13 cellular contexts compared by ENCODE assay signal in genomic region chr7:47503283-47503682, GRCh38.
DNase-seq lines count a peak whose midpoint lies in the region; ATAC-seq and TF ChIP-seq lines count a peak whose summit lies in the region.
"Had no signal": no experiment of that assay in that cellular context is flagged by ENCODE, and none has a peak within 500 bp of the region (broad histone marks: within the 10 kb centered on the region; RNA-seq: fewer than 3 reads in every experiment).

No MANE protein-coding gene starts in this region.

- ATAC-seq in HG03045 (IDR thresholded peaks at IDR 0.05; ENCODE audit: unreplicated experiment) (no peak), HG02588 (IDR thresholded peaks at IDR 0.05; ENCODE audit: unreplicated experiment) (no peak)

- no peak overlapping the region for H3K4me3 ChIP-seq in fibroblast of mammary gland (ENCODE audit: control insufficient read depth, low read depth, low read length)

- DNase-seq in COLO829 (ENCODE audit: low spot score) (peak; percentile 27), OCI-M1 (lab: John Stamatoyannopoulos, UW) (peak; percentile 41), fibroblast of mammary gland (ENCODE audit: low read depth) (peak; percentile 45), pons (ENCODE audit: low spot score) (peak; percentile 26), NCI-H2196 (lab: John Stamatoyannopoulos, UW; ENCODE audit: unreplicated experiment) (no peak), DMS153 treated with DMSO at 0.1 percent for 48 hours (lab: John Stamatoyannopoulos, UW; ENCODE audit: unreplicated experiment) (no peak)
- DNase-seq: activated T-cell treated with anti-CD3 and anti-CD28 coated beads, Interleukin-2, amount 50 U/mL, for 24 hours; CD4-positive, alpha-beta T cell; H9; NCI-H446; SHP77 had no signal

- TF ChIP-seq CTCF in fibroblast of mammary gland (conservative IDR thresholded peaks at IDR 0.05; ENCODE audit: control insufficient read depth, insufficient read depth, low read depth, low read length) = no peak

Comparison
In these comparisons a context has a peak if more than half of its experiments do, and no peak if none do; other contexts are left out.
1. DNase-seq: peak in COLO829 (single experiment), OCI-M1 (single experiment), fibroblast of mammary gland (single experiment) and pons (single experiment); none in NCI-H2196 (single experiment) and DMS153 treated with DMSO at 0.1 percent for 48 hours (single experiment).